ENCODE assay signal across 6 cellular contexts in the genomic region with DNA sequence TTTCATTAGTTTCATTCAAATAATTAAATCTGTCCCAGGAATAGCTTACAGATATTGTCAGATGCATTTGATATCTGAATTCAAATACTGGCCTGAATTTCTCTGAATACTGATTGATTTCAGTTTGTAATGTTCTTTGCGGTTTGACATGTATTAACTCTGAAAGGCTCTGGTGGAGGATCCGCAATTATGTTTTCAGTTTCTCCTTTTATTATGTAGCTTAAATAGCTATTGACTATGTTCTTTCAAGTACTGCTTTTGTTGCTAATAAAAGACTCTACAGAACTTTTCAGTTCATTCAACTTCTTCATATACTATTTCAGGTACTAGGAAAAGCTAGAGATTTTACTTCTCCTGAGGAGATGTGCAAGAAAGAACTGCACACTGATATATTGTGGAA.
"Had no signal": no experiment of that assay in that cellular context is flagged by ENCODE, and none has a peak within 500 bp of the region (broad histone marks: within the 10 kb centered on the region; RNA-seq: fewer than 3 reads in every experiment).

No MANE protein-coding gene starts in this region.

- DNase-seq: IMR-90, KBM-7 had no signal

- FAIRE-seq: HepG2, HTR-8/SVneo had no signal

- H3K27ac ChIP-seq: HL-60 had no signal

- H3K4me1 Mint-ChIP-seq: IgD-negative memory B cell had no signal

- H3K27ac Mint-ChIP-seq: IgD-negative memory B cell had no signal

- ATAC-seq: HepG2 had no signal

- H3K27me3 Mint-ChIP-seq: IgD-negative memory B cell had no signal

- H3K4me3 Mint-ChIP-seq: IgD-negative memory B cell had no signal

- H3K36me3 Mint-ChIP-seq: IgD-negative memory B cell had no signal
